ENCODE assay signal across 18 cellular contexts in the genomic region with DNA sequence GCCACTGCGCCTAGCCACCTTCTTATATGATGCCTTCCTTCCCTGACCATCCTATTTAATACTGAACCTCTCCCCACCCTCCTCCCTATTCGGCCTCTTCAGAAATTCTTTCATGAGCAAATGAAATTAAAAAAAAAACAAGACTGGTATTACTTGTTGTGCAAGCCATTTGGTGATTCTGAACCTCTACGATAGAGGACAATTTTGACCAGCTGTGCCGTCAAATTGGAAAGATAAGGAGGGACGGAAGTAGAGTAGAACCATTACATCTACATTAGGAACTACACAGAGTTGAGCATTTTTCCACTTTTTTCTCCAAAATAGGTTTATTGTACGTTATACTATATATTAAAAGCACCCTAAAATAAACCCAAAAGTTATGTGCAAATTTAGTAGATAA.
"Had no signal": no experiment of that assay in that cellular context is flagged by ENCODE, and none has a peak within 500 bp of the region (broad histone marks: within the 10 kb centered on the region; RNA-seq: fewer than 3 reads in every experiment).

No MANE protein-coding gene starts in this region.

- H3K4me3 ChIP-seq: lung, tibial nerve, vagina had no signal

- H2AFZ ChIP-seq: parathyroid adenoma had no signal

- DNase-seq: activated CD4-positive, alpha-beta memory T cell treated with anti-CD3 and anti-CD28 coated beads for 36 hours; activated CD4-positive, alpha-beta T cell treated with anti-CD3 and anti-CD28 coated beads for 36 hours; activated effector memory CD4-positive, alpha-beta T cell treated with Interleukin-2 at 50 U/mL for 16 hours; activated naive CD4-positive, alpha-beta T cell treated with anti-CD3 and anti-CD28 coated beads, Interleukin-2, amount 50 U/mL, for 16 hours; activated T-cell treated with anti-CD3 and anti-CD28 coated beads, Interleukin-2, amount 50 U/mL, for 4 hours; foreskin fibroblast; immature natural killer cell; left colon; naive B cell; retina; stimulated activated CD4-positive, alpha-beta T cell treated with anti-CD3 and anti-CD28 coated beads, Interleukin-2, amount 100 ng/mL, for 48 hours; T-cell; T-helper 9 cell had no signal

- H3K27ac ChIP-seq: parathyroid adenoma, tibial nerve, vagina had no signal

- H3K27me3 ChIP-seq: tibial nerve, vagina had no signal

- H3K9ac ChIP-seq: parathyroid adenoma had no signal

- ATAC-seq: activated CD4-positive, alpha-beta T cell treated with anti-CD3 and anti-CD28 coated beads for 36 hours; activated T-cell treated with anti-CD3 and anti-CD28 coated beads, Interleukin-2, amount 50 U/mL, for 4 hours; left colon; stimulated activated memory B cell treated with anti-CD40 and anti-IgM and Interleukin-4, amounts not matched to agents 10 μg/mL and 1 μg/mL and 100 μg/mL, for 72 hours; T-cell had no signal
